8 cellular contexts compared by ENCODE assay signal in genomic region chr10:125123363-125124113, GRCh38. TPM values are rescaled to one million over a fixed set of nuclear protein-coding genes. Genes with fewer than 3 reads are reported as not detected.
DNase-seq lines count a peak whose midpoint lies in the region; ATAC-seq and TF ChIP-seq lines count a peak whose summit lies in the region.

No MANE protein-coding gene starts in this region.

- CTCF ChIA-PET in mammary epithelial cell (lab: Charles Lee; ENCODE audit: low non-redundant PET) (no interaction called here), OCI-LY7 (lab: Charles Lee; ENCODE audit: unreplicated experiment) (no interaction called here)

- peak; percentile 84 for ATAC-seq in left lung
- no peak for ATAC-seq in HG03378 (IDR thresholded peaks at IDR 0.05; ENCODE audit: unreplicated experiment)

- H3K79me2 ChIP-seq in mammary epithelial cell (ENCODE audit: insufficient read depth, low read length): peaks cover 92% of the 10 kb centered on the region
- no peaks in the 10 kb centered on the region for H3K79me2 ChIP-seq in OCI-LY7 (ENCODE audit: insufficient read depth, low read depth, low read length)

- H3K4me3 ChIP-seq in mammary epithelial cell (replicated peaks in 1 of 3; ENCODE audit: insufficient read depth in 1 of 3, low read depth in 2 of 3, low read length in 3 of 3): peak overlapping the region in 2 of 3 experiments; percentile 13 to 14
- H3K4me3 ChIP-seq in left lung: no peak overlapping the region
- H3K4me3 ChIP-seq in thyroid gland (replicated peaks in 1 of 3): no peak overlapping the region
- H3K4me3 ChIP-seq in OCI-LY7 (ENCODE audit: low read depth, low read length, poor library complexity, severe bottlenecking): no peak overlapping the region

- TF ChIP-seq POLR2A in thyroid gland (IDR thresholded peaks at IDR 0.05): peak in 1 of 2 donors; percentile 8

- peak overlapping the region; percentile 95 for H3K9ac ChIP-seq in mammary epithelial cell (ENCODE audit: insufficient read depth, low read length)

- in situ Hi-C loops in mammary epithelial cell (cut with MboI; ENCODE audit: low sequenced_read_pairs in 2 of 2): no loop called here

- no peaks in the 10 kb centered on the region for H3K9me2 ChIP-seq in OCI-LY7 (ENCODE audit: insufficient read depth, low read length)

- intact Hi-C loops in mammary epithelial cell (cut with micrococcal nuclease): loop anchor here (2.0 kb wide), 1 partner anchor 23 kb away; no protein-coding TSS in a partner anchor
- intact Hi-C loops in left lung (cut with DNase I): no loop called here
- intact Hi-C loops in thyroid gland (cut with DNase I): no loop called here
- intact Hi-C loops in OCI-LY7 (cut with micrococcal nuclease; ENCODE audit: unreplicated experiment): no loop called here

- H3K27ac ChIP-seq in mammary epithelial cell (ENCODE audit: insufficient read depth, low read depth, low read length) (peak overlapping the region; percentile 98), left lung (peak overlapping the region; percentile 63 to 77), thyroid gland (peak overlapping the region; percentile 67 to 91 (median 79)), OCI-LY7 (ENCODE audit: low read depth, low read length, poor library complexity, severe bottlenecking) (no peak overlapping the region)

- H4K20me1 ChIP-seq in mammary epithelial cell (ENCODE audit: insufficient read depth, low read length) (no peaks in the 10 kb centered on the region), OCI-LY7 (ENCODE audit: insufficient read depth, low read length) (no peaks in the 10 kb centered on the region)

- H3K4me1 ChIP-seq in mammary epithelial cell (ENCODE audit: insufficient read depth, low read length): peaks cover 71% of the 10 kb centered on the region
- peaks cover 21 to 44% of the 10 kb centered on the region in 2 donors for H3K4me1 ChIP-seq in left lung
- H3K4me1 ChIP-seq in thyroid gland: peaks cover 49 to 98% of the 10 kb centered on the region in 2 donors
- H3K4me1 ChIP-seq in OCI-LY7 (ENCODE audit: insufficient read depth, low read length, poor library complexity, severe bottlenecking): no peaks in the 10 kb centered on the region

- no TSS peak for BruUV-seq in mammary epithelial cell (replicated peaks; lab: Mats Ljungman, UMichigan)
- no TSS peak for BruUV-seq in OCI-LY7 (replicated peaks; lab: Mats Ljungman, UMichigan)

- POLR2A ChIA-PET in OCI-LY7 (lab: Charles Lee): interaction anchor here (0.6 kb wide), 1 partner anchor 33 kb away, joined by 3 read pairs; no protein-coding TSS in a partner anchor

- TF ChIP-seq CTCF in mammary epithelial cell (conservative IDR thresholded peaks at IDR 0.05 in 1 of 2, IDR thresholded peaks at IDR 0.05 in 1 of 2; ENCODE audit: extremely low read depth in 1 of 2, insufficient read depth in 1 of 2, low read depth in 1 of 2, low read length in 2 of 2): peak in 1 of 2 donors; percentile 1
- TF ChIP-seq CTCF in left lung (IDR thresholded peaks at IDR 0.05): no peak
- TF ChIP-seq CTCF in thyroid gland (IDR thresholded peaks at IDR 0.05): no peak
- no peak for TF ChIP-seq CTCF in OCI-LY7 (conservative IDR thresholded peaks at IDR 0.05; ENCODE audit: low read length)

- H2AFZ ChIP-seq in mammary epithelial cell (ENCODE audit: low read depth, low read length) (no peak overlapping the region), OCI-LY7 (ENCODE audit: low read length) (no peak overlapping the region)

- H3K36me3 ChIP-seq in mammary epithelial cell (ENCODE audit: insufficient read depth, low read length) (no peaks in the 10 kb centered on the region), left lung (peaks cover 0 to 6% of the 10 kb centered on the region in 2 donors), thyroid gland (no peaks in the 10 kb centered on the region), OCI-LY7 (ENCODE audit: insufficient read depth, low read length) (no peaks in the 10 kb centered on the region)

- H3K4me2 ChIP-seq in mammary epithelial cell (ENCODE audit: insufficient read depth, low read depth, low read length) (peak overlapping the region; percentile 77), OCI-LY7 (ENCODE audit: low read length) (no peak overlapping the region)

- 8% methylated on average over 10 of the region's 13 CpGs for WGBS in mammary epithelial cell (ENCODE audit: low coverage, missing lambda C conversion rate)
- 20 to 21% methylated on average over 11 to 13 of the region's 13 CpGs for WGBS in thyroid gland, 2 donors

- dilution Hi-C loops in mammary epithelial cell (cut with HindIII; ENCODE audit: low sequenced_read_pairs): no loop called here

- H3K9me3 ChIP-seq in mammary epithelial cell (replicated peaks; ENCODE audit: insufficient read depth, low read length): no peaks in the 10 kb centered on the region
- no peaks in the 10 kb centered on the region for H3K9me3 ChIP-seq in left lung
- no peaks in the 10 kb centered on the region for H3K9me3 ChIP-seq in thyroid gland
- H3K9me3 ChIP-seq in OCI-LY7 (ENCODE audit: low read length): no peaks in the 10 kb centered on the region

- H3K27me3 ChIP-seq in mammary epithelial cell (ENCODE audit: insufficient read depth, low read length) (no peaks in the 10 kb centered on the region), left lung (no peaks in the 10 kb centered on the region), thyroid gland (no peaks in the 10 kb centered on the region)

- peak; percentile 90 for DNase-seq in LHCN-M2 (ENCODE audit: low read depth)
- peak; percentile 100 for DNase-seq in mammary epithelial cell
- DNase-seq in left lung: peak; percentile 62 to 82
- peak; percentile 90 for DNase-seq in thyroid gland
- DNase-seq in iPS-NIHi7 (ENCODE audit: extremely low spot score): no peak
- no peak for DNase-seq in NCI-H510A (lab: John Stamatoyannopoulos, UW)
- no peak for DNase-seq in OCI-LY7 (ENCODE audit: low spot score)

RNA-seq across cellular contexts. Expression of gene CTBP2, which starts 36.8 kb away (rescaled TPM):
- 51.1 and 51.9 TPM in 2 replicates for total RNA-seq in LHCN-M2 (2014; rRNA removed)
- 34.7 TPM for polyA plus RNA-seq in LHCN-M2 (2012)
- total RNA-seq in mammary epithelial cell: 100 to 1,000 TPM; 111 to 126 TPM
- 141 TPM for polyA plus RNA-seq in mammary epithelial cell
- polyA minus RNA-seq in mammary epithelial cell: 123 TPM
- total RNA-seq in left lung: 10 to 100 TPM; 71.2 to 77.6 TPM
- 100 to 1,000 TPM in 3 of 4 donors, 10 to 100 TPM in 1; 92.4 to 136 (median 125) TPM for total RNA-seq in thyroid gland
- total RNA-seq in OCI-LY7 (2014; rRNA removed; shearing (Covaris generic)): not detected in 2 replicates
- total RNA-seq in OCI-LY7 (2022): not detected in 2 replicates

Comparison
In these comparisons a context has a peak if more than half of its experiments do, and no peak if none do; other contexts are left out.
1. DNase-seq: peak in LHCN-M2 (single experiment), mammary epithelial cell (single experiment), left lung (2 of 2) and thyroid gland (2 of 2); none in iPS-NIHi7 (single experiment), NCI-H510A (single experiment) and OCI-LY7 (single experiment).
2. H3K4me3 ChIP-seq: peak in mammary epithelial cell (2 of 3); none in left lung (0 of 2), thyroid gland (0 of 3) and OCI-LY7 (single experiment).
3. RNA of gene CTBP2, which starts 36.8 kb away (total RNA-seq): 92.4 to 136 TPM in thyroid gland, 111 to 126 TPM in mammary epithelial cell, 71.2 to 77.6 TPM in left lung and 51.1 to 51.9 TPM in LHCN-M2; not detected in OCI-LY7; every median in the first group is over 10 times any median in the second.